In the genomic region with DNA sequence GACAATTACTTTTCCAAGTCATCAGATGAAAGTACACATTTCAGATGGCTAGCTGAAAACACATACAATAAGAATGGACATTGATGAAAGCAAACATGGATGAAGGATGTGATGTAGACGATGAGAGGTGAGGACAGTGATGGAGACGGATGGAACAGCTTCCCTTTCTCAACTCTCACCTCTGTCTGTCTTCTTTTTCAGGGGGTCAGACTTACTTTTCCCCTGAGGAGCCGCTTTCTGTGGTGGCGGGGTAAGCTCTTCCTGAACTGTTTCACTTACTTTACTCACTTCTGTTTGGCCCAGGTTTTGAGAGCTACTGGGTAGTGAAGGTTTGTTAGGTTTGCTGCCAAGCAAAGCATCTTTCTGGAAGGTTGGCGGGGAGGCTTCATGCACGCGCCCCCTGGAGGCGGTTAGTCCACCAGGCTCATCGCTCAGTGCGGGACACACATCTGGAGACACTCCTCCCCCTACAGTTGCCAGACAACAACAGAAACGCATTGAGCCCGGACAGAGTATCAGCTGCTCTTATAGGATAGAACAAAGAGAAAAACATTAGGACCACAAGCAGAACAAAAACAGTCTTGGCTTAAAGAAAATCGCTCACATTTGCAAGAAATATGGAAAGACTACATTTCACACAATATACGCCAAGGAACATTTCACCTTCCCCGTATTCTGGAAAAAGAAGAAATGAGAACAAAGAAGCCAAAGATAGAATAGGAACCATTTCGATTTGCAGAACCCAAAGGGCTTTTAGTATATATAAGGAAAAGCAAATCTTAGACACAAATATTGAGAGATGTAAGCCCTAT, we compare ENCODE assay signal across 8 cellular contexts.
A peak's percentile ranks its signal among the peaks of the same experiment; 100 is the strongest.
DNase-seq lines count a peak whose midpoint lies in the region; ATAC-seq and TF ChIP-seq lines count a peak whose summit lies in the region.

No MANE protein-coding gene starts in this region.

- H3K9me3 ChIP-seq in MG63 = no peaks in the 10 kb centered on the region; the same call in 1 of the 2 replicates
- H3K9me3 ChIP-seq in adrenal gland (replicated peaks in 1 of 3) = no peaks in the 10 kb centered on the region
- no peaks in the 10 kb centered on the region for H3K9me3 ChIP-seq in heart right ventricle

- H3K27ac Mint-ChIP-seq in T-cell = no peak overlapping the region

- H3K36me3 ChIP-seq in MG63 = no peaks in the 10 kb centered on the region
- no peaks in the 10 kb centered on the region for H3K36me3 ChIP-seq in adrenal gland (replicated peaks in 1 of 2)
- peaks cover 0 to 86% (median 17%) of the 10 kb centered on the region in 9 donors for H3K36me3 ChIP-seq in heart right ventricle

- H3K27me3 ChIP-seq in MG63 = no peaks in the 10 kb centered on the region
- H3K27me3 ChIP-seq in adrenal gland = no peaks in the 10 kb centered on the region
- H3K27me3 ChIP-seq in heart right ventricle = no peaks in the 10 kb centered on the region

- peak; percentile 63 to 83 (median 76) for TF ChIP-seq CTCF in adrenal gland (IDR thresholded peaks at IDR 0.05)
- peak; percentile 57 to 91 (median 82) for TF ChIP-seq CTCF in heart right ventricle (IDR thresholded peaks at IDR 0.05)

- peaks cover 0 to 4% of the 10 kb centered on the region in 2 donors for H3K4me1 ChIP-seq in adrenal gland (replicated peaks in 1 of 2)
- peaks cover 0 to 17% (median 7%) of the 10 kb centered on the region in 9 donors for H3K4me1 ChIP-seq in heart right ventricle

- WGBS in adrenal gland, 4 donors = 22 to 32% (median 31%) methylated on average over 16 of the region's 16 CpGs
- WGBS in heart right ventricle, 2 donors = 27 to 30% methylated on average over 16 of the region's 16 CpGs

- intact Hi-C loops in adrenal gland (cut with DNase I) (loop anchor here in 1 of 2 donors (5.0 kb wide), 1 partner anchor 197 kb away; no protein-coding TSS in a partner anchor), heart right ventricle (cut with DNase I) (loop anchor here in 7 of 10 donors (2.0 to 10.0 kb wide), 7 partner anchors 64 to 204 kb away; no protein-coding TSS in a partner anchor)

- no peaks in the 10 kb centered on the region for H3K27me3 Mint-ChIP-seq in T-cell

- DNase-seq in GM03348 (ENCODE audit: low spot score) (peak; percentile 84), H4 (ENCODE audit: low spot score) (peak; percentile 81), MG63 (peak; percentile 76), T-cell (peak; percentile 59 to 85 (median 77)), adrenal gland (peak; percentile 72 to 94 (median 84)), heart right ventricle (peak; percentile 78 to 82), putamen (ENCODE audit: low spot score) (peak; percentile 87), NCI-H446 treated with DMSO at 0.1 percent for 48 hours (lab: John Stamatoyannopoulos, UW) (no peak)

- POLR2A ChIA-PET in T-cell (lab: Charles Lee) = no interaction called here

- H3K27ac ChIP-seq in adrenal gland (no peak overlapping the region), heart right ventricle (peak overlapping the region in 1 of 10 donors; percentile 2)

- CTCF ChIA-PET in T-cell (lab: Charles Lee) = interaction anchor here (0.6 to 4.6 kb wide), 44 partner anchors 14 to 602 kb away, joined by 3 to 93 read pairs (median 4); no protein-coding TSS in a partner anchor

- H3K9me3 Mint-ChIP-seq in T-cell = peaks cover 0 to 7% (median 4%) of the 10 kb centered on the region in 3 donors

- no peak overlapping the region for H3K4me3 Mint-ChIP-seq in T-cell

- H3K4me1 Mint-ChIP-seq in T-cell = peaks cover 5 to 9% (median 8%) of the 10 kb centered on the region in 3 donors

- no peak overlapping the region for H3K4me3 ChIP-seq in MG63
- no peak overlapping the region for H3K4me3 ChIP-seq in adrenal gland
- no peak overlapping the region for H3K4me3 ChIP-seq in heart right ventricle

- ATAC-seq in T-cell (replicated peaks in 1 of 4) (peak; percentile 95 to 99 (median 98)), heart right ventricle (peak; percentile 76 to 93 (median 85))

- peaks cover 15% of the 10 kb centered on the region for H3K36me3 Mint-ChIP-seq in T-cell

- TF ChIP-seq POLR2A in adrenal gland (IDR thresholded peaks at IDR 0.05) = no peak
